ENCODE assay signal across 5 cellular contexts in genomic region chr1:87790756-87791155, GRCh38.
"Had no signal": no experiment of that assay in that cellular context is flagged by ENCODE, and none has a peak within 500 bp of the region (broad histone marks: within the 10 kb centered on the region; RNA-seq: fewer than 3 reads in every experiment).

No MANE protein-coding gene starts in this region.

- H3K27ac ChIP-seq: HL-60 had no signal

- DNase-seq: H9, HCEC 1CT, HFFc6 had no signal

- H3K4me3 ChIP-seq: GM23338 had no signal
